ENCODE assay signal across 8 cellular contexts in the genomic region with DNA sequence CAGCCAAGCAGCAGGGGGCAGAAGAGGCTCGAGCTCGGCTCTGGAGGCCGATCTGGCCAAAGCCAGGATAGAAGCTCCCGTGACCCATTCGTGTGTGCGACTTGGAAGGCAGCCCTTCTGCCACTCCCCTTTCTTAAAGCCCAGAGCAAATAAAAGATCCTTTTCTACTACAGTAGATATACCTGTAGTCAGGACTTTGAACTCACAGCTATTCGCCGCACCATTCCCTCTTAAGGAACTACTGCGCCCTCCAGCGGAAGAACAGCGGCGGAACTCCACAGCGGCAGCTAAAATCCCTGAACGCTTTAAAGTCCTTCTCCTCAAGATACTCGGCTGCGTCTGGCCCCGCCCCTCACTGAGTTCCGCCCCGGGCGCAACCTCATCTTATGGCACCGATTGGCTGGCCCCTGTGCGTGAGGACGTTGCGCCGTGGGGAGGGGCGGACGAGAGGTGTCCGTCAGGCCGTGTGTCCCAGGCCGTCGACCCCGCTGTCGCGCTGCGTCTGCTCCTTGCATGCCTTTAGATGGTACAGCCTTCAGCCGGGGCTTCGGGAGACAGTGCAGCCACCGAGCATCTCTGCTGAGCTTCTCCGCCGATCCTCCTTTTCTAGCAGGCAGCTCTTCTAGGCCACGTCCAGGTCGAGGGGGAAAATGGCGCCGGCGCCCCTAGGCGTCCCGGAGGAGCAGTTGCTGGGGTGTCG. TPM values are rescaled to one million over a fixed set of nuclear protein-coding genes. Genes with fewer than 3 reads are reported as not detected.
A peak's percentile ranks its signal among the peaks of the same experiment; 100 is the strongest.
DNase-seq lines count a peak whose midpoint lies in the region; ATAC-seq and TF ChIP-seq lines count a peak whose summit lies in the region.

A gene with protein sequence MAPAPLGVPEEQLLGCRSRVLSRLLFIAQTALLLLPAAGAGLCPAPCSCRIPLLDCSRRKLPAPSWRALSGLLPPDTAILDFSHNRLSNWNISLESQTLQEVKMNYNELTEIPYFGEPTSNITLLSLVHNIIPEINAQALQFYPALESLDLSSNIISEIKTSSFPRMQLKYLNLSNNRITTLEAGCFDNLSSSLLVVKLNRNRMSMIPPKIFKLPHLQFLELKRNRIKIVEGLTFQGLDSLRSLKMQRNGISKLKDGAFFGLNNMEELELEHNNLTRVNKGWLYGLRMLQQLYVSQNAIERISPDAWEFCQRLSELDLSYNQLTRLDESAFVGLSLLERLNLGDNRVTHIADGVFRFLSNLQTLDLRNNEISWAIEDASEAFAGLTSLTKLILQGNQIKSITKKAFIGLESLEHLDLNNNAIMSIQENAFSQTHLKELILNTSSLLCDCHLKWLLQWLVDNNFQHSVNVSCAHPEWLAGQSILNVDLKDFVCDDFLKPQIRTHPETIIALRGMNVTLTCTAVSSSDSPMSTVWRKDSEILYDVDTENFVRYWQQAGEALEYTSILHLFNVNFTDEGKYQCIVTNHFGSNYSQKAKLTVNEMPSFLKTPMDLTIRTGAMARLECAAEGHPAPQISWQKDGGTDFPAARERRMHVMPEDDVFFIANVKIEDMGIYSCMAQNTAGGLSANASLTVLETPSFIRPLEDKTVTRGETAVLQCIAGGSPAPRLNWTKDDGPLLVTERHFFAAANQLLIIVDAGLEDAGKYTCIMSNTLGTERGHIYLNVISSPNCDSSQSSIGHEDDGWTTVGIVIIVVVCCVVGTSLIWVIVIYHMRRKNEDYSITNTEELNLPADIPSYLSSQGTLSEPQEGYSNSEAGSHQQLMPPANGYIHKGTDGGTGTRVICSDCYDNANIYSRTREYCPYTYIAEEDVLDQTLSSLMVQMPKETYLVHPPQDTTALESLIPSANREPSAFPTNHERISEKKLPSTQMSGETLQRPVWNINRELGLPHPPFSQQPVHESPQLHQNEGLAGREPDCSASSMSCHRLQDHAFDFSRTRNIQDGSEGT (plus strand): TSS at position 442 of the 700 bp plus-strand sequence. CDS start 209 bp downstream, at position 651.

- H3K9me3 Mint-ChIP-seq in activated naive CD8-positive, alpha-beta T cell treated with anti-CD3 and anti-CD28 coated beads, Interleukin-2, amount 50 U/mL, for 24 hours, result no peaks in the 10 kb centered on the region

- peak; percentile 96 for ATAC-seq in HG02763 (IDR thresholded peaks at IDR 0.05; ENCODE audit: unreplicated experiment)
- ATAC-seq in activated naive CD8-positive, alpha-beta T cell treated with anti-CD3 and anti-CD28 coated beads, Interleukin-2, amount 50 U/mL, for 24 hours, result peak; percentile 99

- H3K36me3 ChIP-seq in cardiac muscle cell, result no peaks in the 10 kb centered on the region
- no peaks in the 10 kb centered on the region for H3K36me3 ChIP-seq in parathyroid adenoma (ENCODE audit: control insufficient read depth, insufficient read depth, low read length)
- H3K36me3 ChIP-seq in tibial nerve, result peaks cover 0 to 1% (median 0%) of the 10 kb centered on the region in 3 donors

- peak; percentile 35 to 96 for TF ChIP-seq EP300 in tibial nerve (IDR thresholded peaks at IDR 0.05)

- H3K27ac ChIP-seq in cardiac muscle cell, result peak within 1 kb of the TSS; percentile 94
- peak within 1 kb of the TSS; percentile 73 for H3K27ac ChIP-seq in parathyroid adenoma
- peak within 1 kb of the TSS; percentile 68 to 96 (median 92) for H3K27ac ChIP-seq in tibial nerve

- H3K4me1 ChIP-seq in cardiac muscle cell (ENCODE audit: low read depth) (peaks cover 8% of the 10 kb centered on the region), parathyroid adenoma (peaks cover 5% of the 10 kb centered on the region), tibial nerve (peaks cover 0 to 40% (median 7%) of the 10 kb centered on the region in 4 donors)

- H3K9me3 ChIP-seq in cardiac muscle cell (ENCODE audit: low read depth) (no peaks in the 10 kb centered on the region), parathyroid adenoma (ENCODE audit: control insufficient read depth, low read length) (no peaks in the 10 kb centered on the region), tibial nerve (no peaks in the 10 kb centered on the region)

- H3K27me3 ChIP-seq in cardiac muscle cell, result no peaks in the 10 kb centered on the region
- no peaks in the 10 kb centered on the region for H3K27me3 ChIP-seq in parathyroid adenoma (ENCODE audit: control insufficient read depth, insufficient read depth, low read length)
- no peaks in the 10 kb centered on the region for H3K27me3 ChIP-seq in tibial nerve

- peak within 1 kb of the TSS; percentile 98 for H3K4me3 Mint-ChIP-seq in activated naive CD8-positive, alpha-beta T cell treated with anti-CD3 and anti-CD28 coated beads, Interleukin-2, amount 50 U/mL, for 24 hours

- DNase-seq in NCI-H1417 (lab: John Stamatoyannopoulos, UW) (peak; percentile 96 to 99 (median 97)), SW 1271 (lab: John Stamatoyannopoulos, UW) (peak; percentile 89 to 96), cardiac muscle cell (ENCODE audit: low read depth in 1 of 2, low spot score in 1 of 2) (peak; percentile 98 to 99), tibial nerve (ENCODE audit: low spot score in 2 of 2) (peak; percentile 99)
- peak; percentile 98 for DNase-seq in activated naive CD8-positive, alpha-beta T cell treated with anti-CD3 and anti-CD28 coated beads, Interleukin-2, amount 50 U/mL, for 24 hours

- peak within 1 kb of the TSS; percentile 63 for H2AFZ ChIP-seq in parathyroid adenoma

- peaks cover 5% of the 10 kb centered on the region for H3K36me3 Mint-ChIP-seq in activated naive CD8-positive, alpha-beta T cell treated with anti-CD3 and anti-CD28 coated beads, Interleukin-2, amount 50 U/mL, for 24 hours (ENCODE audit: low read depth)

- peak within 1 kb of the TSS; percentile 60 for H3K4me3 ChIP-seq in cardiac muscle cell
- peak within 1 kb of the TSS; percentile 93 for H3K4me3 ChIP-seq in parathyroid adenoma (ENCODE audit: low read depth, low read length)
- peak within 1 kb of the TSS; percentile 61 to 90 (median 78) for H3K4me3 ChIP-seq in tibial nerve

- peak; percentile 90 to 93 for TF ChIP-seq POLR2A in tibial nerve (IDR thresholded peaks at IDR 0.05)

- no peak within 1 kb of the TSS for H3K9ac ChIP-seq in parathyroid adenoma

- H3K4me2 ChIP-seq in parathyroid adenoma (ENCODE audit: low read length), result peak within 1 kb of the TSS; percentile 68

- peaks cover 26% of the 10 kb centered on the region for H3K4me1 Mint-ChIP-seq in activated naive CD8-positive, alpha-beta T cell treated with anti-CD3 and anti-CD28 coated beads, Interleukin-2, amount 50 U/mL, for 24 hours

- TF ChIP-seq CTCF in GM12874 (IDR thresholded peaks at IDR 0.05; ENCODE audit: insufficient read depth, low read depth, low read length) (peak; percentile 84), cardiac muscle cell (IDR thresholded peaks at IDR 0.05; ENCODE audit: low read depth, low read length) (peak; percentile 83), parathyroid adenoma (IDR thresholded peaks at IDR 0.05) (peak; percentile 64), tibial nerve (IDR thresholded peaks at IDR 0.05) (peak; percentile 64 to 96 (median 88))

- peak within 1 kb of the TSS; percentile 91 for H3K27ac Mint-ChIP-seq in activated naive CD8-positive, alpha-beta T cell treated with anti-CD3 and anti-CD28 coated beads, Interleukin-2, amount 50 U/mL, for 24 hours

- no peaks in the 10 kb centered on the region for H3K27me3 Mint-ChIP-seq in activated naive CD8-positive, alpha-beta T cell treated with anti-CD3 and anti-CD28 coated beads, Interleukin-2, amount 50 U/mL, for 24 hours

- no peaks in the 10 kb centered on the region for H3K79me2 ChIP-seq in parathyroid adenoma

- WGBS in tibial nerve, 2 donors, result 0% methylated on average over 46 to 47 of the region's 48 CpGs

RNA-seq across cellular contexts. Expression of the gene that starts here (rescaled TPM):
- total RNA-seq in cardiac muscle cell (8.8 and 15.5 TPM in 2 replicates), tibial nerve (10 to 100 TPM; 22.2 to 75.9 (median 25.3) TPM)
- 7.2 and 11.5 TPM in 2 replicates for polyA plus RNA-seq in cardiac muscle cell

Comparison
In these comparisons a context has a peak if more than half of its experiments do, and no peak if none do; other contexts are left out.
1. Peak in every context shown above with its lines: DNase-seq, ATAC-seq, H3K4me3 ChIP-seq and H3K27ac ChIP-seq.